31 cellular contexts compared by ENCODE assay signal in genomic region chr4:181643466-181643865, GRCh38.
"Had no signal": no experiment of that assay in that cellular context is flagged by ENCODE, and none has a peak within 500 bp of the region (broad histone marks: within the 10 kb centered on the region; RNA-seq: fewer than 3 reads in every experiment).

No MANE protein-coding gene starts in this region.

- H3K36me3 ChIP-seq: brain microvascular endothelial cell, breast epithelium had no signal

- H3K9me3 ChIP-seq: body of pancreas, breast epithelium had no signal

- H3K4me1 ChIP-seq: body of pancreas, breast epithelium had no signal

- H3K4me3 ChIP-seq: body of pancreas, breast epithelium had no signal

- H3K27me3 ChIP-seq: body of pancreas, brain microvascular endothelial cell, breast epithelium had no signal

- ATAC-seq: activated CD8-positive, alpha-beta T cell treated with anti-CD3 and anti-CD28 coated beads for 36 hours; activated naive CD4-positive, alpha-beta T cell treated with anti-CD3 and anti-CD28 coated beads, Interleukin-2, amount 50 U/mL, for 72 hours; activated T-cell treated with anti-CD3 and anti-CD28 coated beads, Interleukin-2, amount 50 U/mL, for 4 hours; activated T-cell treated with anti-CD3 and anti-CD28 coated beads, Interleukin-2, amount 50 U/mL, for 72 hours; activated T-helper 17 cell treated with anti-CD3 and anti-CD28 coated beads, Interleukin-2, amount 50 U/mL, for 72 hours; body of pancreas had no signal

- DNase-seq: activated B cell treated with CpG ODN at 0.5 μM for 24 hours; activated CD4-positive, alpha-beta memory T cell treated with anti-CD3 and anti-CD28 coated beads for 36 hours; activated CD4-positive, alpha-beta T cell treated with anti-CD3 and anti-CD28 coated beads for 4 hours; activated CD4-positive, alpha-beta T cell treated with anti-CD3 and anti-CD28 coated beads, Interleukin-2, amount 10 ng/mL, durations not matched to agents 24 days and 14 days; activated CD4-positive, alpha-beta T cell treated with anti-CD3 and anti-CD28 coated beads, Interleukin-2, amount 50 U/mL, for 1 hour; activated CD4-positive, alpha-beta T cell treated with anti-CD3 and anti-CD28 coated beads, Interleukin-2, amount 50 U/mL, for 4 hours; activated CD4-positive, CD25-positive, alpha-beta regulatory T cell treated with anti-CD3 and anti-CD28 coated beads, Interleukin-2, amount 50 U/mL, for 72 hours; activated CD8-positive, alpha-beta memory T cell treated with anti-CD3 and anti-CD28 coated beads, Interleukin-2, amount 50 U/mL, for 4 hours; activated CD8-positive, alpha-beta T cell treated with anti-CD3 and anti-CD28 coated beads for 36 hours; activated effector memory CD4-positive, alpha-beta T cell treated with anti-CD3 and anti-CD28 coated beads, Interleukin-2, amount 50 U/mL, for 16 hours; activated gamma-delta T cell treated with Interleukin-2 at 50 U/mL for 16 hours; activated naive CD4-positive, alpha-beta T cell; activated naive CD4-positive, alpha-beta T cell treated with anti-CD3 and anti-CD28 coated beads for 36 hours; activated naive CD4-positive, alpha-beta T cell treated with anti-CD3 and anti-CD28 coated beads, Interleukin-2, amount 50 U/mL, for 16 hours; activated naive CD8-positive, alpha-beta T cell treated with anti-CD3 and anti-CD28 coated beads for 36 hours; activated T-cell treated with anti-CD3 and anti-CD28 coated beads for 4 hours; activated T-cell treated with anti-CD3 and anti-CD28 coated beads, Interleukin-2, amount 50 U/mL, for 1 hour; activated T-cell treated with anti-CD3 and anti-CD28 coated beads, Interleukin-2, amount 50 U/mL, for 4 hours; activated T-cell treated with anti-CD3 and anti-CD28 coated beads, Interleukin-2, amount 50 U/mL, for 72 hours; amniotic stem cell; aorta; body of pancreas; brain microvascular endothelial cell; central memory CD4-positive, alpha-beta T cell; T-helper 1 cell; T-helper 2 cell; T-helper 9 cell had no signal

- H3K27ac ChIP-seq: body of pancreas, brain microvascular endothelial cell, breast epithelium, VCaP had no signal
